Comparison of ENCODE assay signal across 17 cellular contexts in the genomic region with DNA sequence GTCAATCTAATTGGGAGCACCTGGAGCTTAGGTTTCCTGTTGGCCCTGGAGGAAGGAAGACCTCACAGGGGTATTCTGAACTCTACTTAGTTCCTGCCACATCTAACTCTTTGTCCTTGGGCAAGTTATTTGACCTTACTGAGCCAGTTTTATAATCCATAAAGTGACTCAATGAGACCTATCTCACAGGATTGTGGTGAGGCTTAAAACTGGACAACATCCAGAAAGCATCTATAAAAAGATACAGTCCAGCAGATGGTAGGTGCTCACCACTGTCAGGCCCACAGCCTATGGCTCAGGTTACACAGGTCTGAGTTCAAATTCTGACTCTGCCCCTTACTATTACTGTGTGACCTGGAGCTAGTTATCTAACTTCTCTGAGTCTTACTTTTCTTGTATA. TPM values are rescaled to one million over a fixed set of nuclear protein-coding genes. Genes with fewer than 3 reads are reported as not detected.
"Had no signal": no experiment of that assay in that cellular context is flagged by ENCODE, and none has a peak within 500 bp of the region (broad histone marks: within the 10 kb centered on the region; RNA-seq: fewer than 3 reads in every experiment).

No MANE protein-coding gene starts in this region.

- H3K4me1 ChIP-seq: ascending aorta, foreskin keratinocyte, stomach had no signal

- H3K9me3 ChIP-seq: ascending aorta, stomach had no signal

- H3K27ac ChIP-seq: ascending aorta, foreskin keratinocyte, skin epidermis, stomach had no signal

- H3K27me3 ChIP-seq: ascending aorta, foreskin keratinocyte, stomach had no signal

- DNase-seq: activated CD4-positive, alpha-beta memory T cell treated with anti-CD3 and anti-CD28 coated beads, Interleukin-2, amount 10 ng/mL, durations not matched to agents 7 days and 5 days; activated CD4-positive, alpha-beta T cell treated with anti-CD3 and anti-CD28 coated beads for 1 hour; activated CD8-positive, alpha-beta memory T cell treated with anti-CD3 and anti-CD28 coated beads, Interleukin-2, amount 50 U/mL, for 4 hours; activated naive CD8-positive, alpha-beta T cell treated with anti-CD3 and anti-CD28 coated beads, Interleukin-2, amount 10 ng/mL, durations not matched to agents 7 days and 5 days; dermis blood vessel endothelial cell; endodermal cell; erythroblast; foreskin keratinocyte; mammary epithelial cell; natural killer cell; posterior cingulate gyrus; stomach had no signal

- H3K4me3 ChIP-seq: ascending aorta, skin epidermis, stomach had no signal

- ATAC-seq: foreskin keratinocyte, natural killer cell had no signal

RNA-seq across cellular contexts. Expression of gene KCNV2, which starts 23.3 kb away (rescaled TPM):
- total RNA-seq: activated CD4-positive, alpha-beta memory T cell treated with anti-CD3 and anti-CD28 coated beads, Interleukin-2, amount 10 ng/mL, durations not matched to agents 7 days and 5 days; activated naive CD8-positive, alpha-beta T cell treated with anti-CD3 and anti-CD28 coated beads, Interleukin-2, amount 10 ng/mL, durations not matched to agents 7 days and 5 days; ascending aorta; dermis blood vessel endothelial cell; foreskin keratinocyte; mammary epithelial cell; mononuclear cell; natural killer cell; stomach; urinary bladder had no signal
- polyA plus RNA-seq: foreskin keratinocyte, mammary epithelial cell, stomach, thymus, urinary bladder had no signal
